Comparison of ENCODE assay signal across 9 cellular contexts in genomic region chr10:80458263-80458625, GRCh38. TPM values are rescaled to one million over a fixed set of nuclear protein-coding genes. Genes with fewer than 3 reads are reported as not detected.
A peak's percentile ranks its signal among the peaks of the same experiment; 100 is the strongest.
DNase-seq lines count a peak whose midpoint lies in the region; ATAC-seq and TF ChIP-seq lines count a peak whose summit lies in the region.
"Had no signal": no experiment of that assay in that cellular context is flagged by ENCODE, and none has a peak within 500 bp of the region (broad histone marks: within the 10 kb centered on the region; RNA-seq: fewer than 3 reads in every experiment).

No MANE protein-coding gene starts in this region.

- peak overlapping the region; percentile 54 for H3K27ac Mint-ChIP-seq in Caco-2 (ENCODE audit: unreplicated experiment)

- H3K27me3 Mint-ChIP-seq in Caco-2 (ENCODE audit: insufficient read depth, unreplicated experiment) = no peaks in the 10 kb centered on the region

- H3K36me3 Mint-ChIP-seq in Caco-2 (ENCODE audit: insufficient read depth, unreplicated experiment) = peaks cover 55% of the 10 kb centered on the region

- H3K27ac ChIP-seq in RWPE2 (ENCODE audit: poor library complexity, severe bottlenecking) (peak overlapping the region; percentile 100), prostate gland (peak overlapping the region; percentile 78 to 85)

- no TSS peak for BruUV-seq in Caco-2 (replicated peaks; lab: Mats Ljungman, UMichigan)

- CTCF ChIA-PET in Caco-2 (lab: Charles Lee) = interaction anchor here (4.0 kb wide), 1 partner anchor 47 kb away, joined by 55 read pairs; no protein-coding TSS in a partner anchor

- peaks cover 67% of the 10 kb centered on the region for H3K4me1 ChIP-seq in Caco-2
- peaks cover 64% of the 10 kb centered on the region for H3K4me1 ChIP-seq in RWPE2 (ENCODE audit: insufficient read depth, poor library complexity, severe bottlenecking)
- H3K4me1 ChIP-seq in prostate gland (replicated peaks) = peaks cover 50% of the 10 kb centered on the region

- POLR2A ChIA-PET in Caco-2 (lab: Charles Lee) = no interaction called here

- peaks cover 46% of the 10 kb centered on the region for H3K4me1 Mint-ChIP-seq in Caco-2 (ENCODE audit: low read depth, unreplicated experiment)

- H3K9me3 Mint-ChIP-seq in Caco-2 (ENCODE audit: unreplicated experiment) = no peaks in the 10 kb centered on the region

- TF ChIP-seq CTCF in Caco-2 (IDR thresholded peaks at IDR 0.05; ENCODE audit: insufficient read depth in 1 of 2, low read depth in 1 of 2, low read length in 1 of 2, severe bottlenecking in 1 of 2, unreplicated experiment in 1 of 2) (no peak), RWPE2 (IDR thresholded peaks at IDR 0.05; ENCODE audit: poor library complexity, severe bottlenecking) (no peak), epithelial cell of esophagus (IDR thresholded peaks at IDR 0.05; ENCODE audit: insufficient read depth, low read depth, low read length, missing control alignments) (peak; percentile 1), prostate gland (IDR thresholded peaks at IDR 0.05) (no peak)

- H3K4me3 ChIP-seq in Caco-2 (ENCODE audit: low read depth, low read length) (no peak overlapping the region), RWPE2 (ENCODE audit: severe bottlenecking) (no peak overlapping the region), epithelial cell of esophagus (ENCODE audit: low read length) (no peak overlapping the region), prostate gland (no peak overlapping the region)

- H3K4me3 Mint-ChIP-seq in Caco-2 (ENCODE audit: unreplicated experiment) = no peak overlapping the region

- ATAC-seq in RWPE2 (ENCODE audit: low read depth) (no peak), GM19397 (IDR thresholded peaks at IDR 0.05; ENCODE audit: unreplicated experiment) (no peak)

- H3K27me3 ChIP-seq in Caco-2 (replicated peaks; ENCODE audit: control insufficient read depth, insufficient read depth, low read length) (no peaks in the 10 kb centered on the region), RWPE2 (ENCODE audit: insufficient read depth, poor library complexity, severe bottlenecking) (no peaks in the 10 kb centered on the region), prostate gland (replicated peaks; ENCODE audit: insufficient read depth) (no peaks in the 10 kb centered on the region)

- intact Hi-C loops in Caco-2 (cut with micrococcal nuclease; ENCODE audit: unreplicated experiment) (no loop called here), prostate gland (cut with DNase I) (no loop called here)

- H3K9me3 ChIP-seq in Caco-2 = no peaks in the 10 kb centered on the region
- H3K9me3 ChIP-seq in RWPE2 (ENCODE audit: severe bottlenecking) = no peaks in the 10 kb centered on the region
- no peaks in the 10 kb centered on the region for H3K9me3 ChIP-seq in prostate gland

- WGBS in prostate gland = 59% methylated on average over 4 of the region's 4 CpGs

- DNase-seq in Caco-2 = no peak
- DNase-seq in RWPE2 (ENCODE audit: low spot score) = no peak
- DNase-seq in epithelial cell of esophagus (ENCODE audit: low read depth) = no peak
- no peak for DNase-seq in prostate gland (ENCODE audit: low spot score)
- no peak for DNase-seq in GM19240 (ENCODE audit: insufficient read length, low spot score)
- no peak for DNase-seq in SIG-M5 treated with dmso at 0.1 percent for 504 hours (lab: John Stamatoyannopoulos, UW; ENCODE audit: unreplicated experiment)
- DNase-seq in DMS79 treated with DMSO at 0.1 percent for 48 hours (lab: John Stamatoyannopoulos, UW) = no peak
- DNase-seq: NCI-H1048 had no signal

- no peak for TF ChIP-seq POLR2A in prostate gland (IDR thresholded peaks at IDR 0.05)

- H3K36me3 ChIP-seq in Caco-2 (ENCODE audit: control insufficient read depth, insufficient read depth, low read length) = no peaks in the 10 kb centered on the region
- H3K36me3 ChIP-seq in RWPE2 (ENCODE audit: low read depth) = peaks cover 10% of the 10 kb centered on the region
- no peaks in the 10 kb centered on the region for H3K36me3 ChIP-seq in prostate gland

RNA-seq across cellular contexts. Expression of gene TSPAN14, which starts 4.1 kb away (rescaled TPM):
- total RNA-seq in Caco-2 (2022) (138 and 140 TPM in 2 replicates), prostate gland (100 to 1,000 TPM in 1 of 2 donors, 10 to 100 TPM in 1; 69.8 to 103 TPM)

RNA-seq across cellular contexts. Expression of gene PRXL2A, which starts 49.9 kb away (rescaled TPM):
- total RNA-seq in Caco-2 (2022) (82.0 and 88.6 TPM in 2 replicates), prostate gland (100 to 1,000 TPM in 1 of 2 donors, 10 to 100 TPM in 1; 86.0 to 101 TPM)
